Comparison of ENCODE assay signal across 8 cellular contexts in genomic region chr6:33391278-33392167, GRCh38. TPM values are rescaled to one million over a fixed set of nuclear protein-coding genes. Genes with fewer than 3 reads are reported as not detected.
DNase-seq lines count a peak whose midpoint lies in the region; ATAC-seq and TF ChIP-seq lines count a peak whose summit lies in the region.

Gene KIFC1 (plus strand): TSS chr6:33391823. CDS start chr6:33391986, 163 bp downstream.

- H3K4me3 ChIP-seq in GM23338 = peak within 1 kb of the TSS; percentile 92
- peak within 1 kb of the TSS; percentile 92 for H3K4me3 ChIP-seq in fibroblast of mammary gland (ENCODE audit: control insufficient read depth, low read depth, low read length)

- no peaks in the 10 kb centered on the region for H3K27me3 ChIP-seq in GM23338 (ENCODE audit: insufficient read depth)

- H3K27ac ChIP-seq in GM23338 (ENCODE audit: low read depth) (peak within 1 kb of the TSS; percentile 92), RWPE1 (peak within 1 kb of the TSS; percentile 93)

- H3K36me3 ChIP-seq in GM23338 (ENCODE audit: insufficient read depth) = no peaks in the 10 kb centered on the region

- H3K27ac Mint-ChIP-seq in GM23338 (peak within 1 kb of the TSS; percentile 94), natural killer cell (peak within 1 kb of the TSS; percentile 93)
- H3K27ac Mint-ChIP-seq in activated T-helper 2 cell treated with anti-CD3 and anti-CD28 coated beads, Interferon-gamma antibody, Interleukin-2, Interleukin-4, amounts not matched to agents 10 μg/mL and 5 μg/mL and 100 μg/mL, durations not matched to agents 14 hours and 24 hours and 36 hours = peak within 1 kb of the TSS; percentile 94

- intact Hi-C loops in activated T-helper 2 cell treated with anti-CD3 and anti-CD28 coated beads, Interferon-gamma antibody, Interleukin-2, Interleukin-4, amounts not matched to agents 10 μg/mL and 5 μg/mL and 100 μg/mL, durations not matched to agents 14 hours and 24 hours and 36 hours (cut with micrococcal nuclease) = loop anchor here (1.0 to 5.0 kb wide), 8 partner anchors 19 to 184 kb away; partner anchors contain the start of genes CUTA, RGL2, RING1 and TAPBP
- intact Hi-C loops in natural killer cell (cut with micrococcal nuclease) = loop anchor here (1.0 to 2.0 kb wide), 8 partner anchors 19 to 157 kb away; partner anchors contain the start of genes CUTA, TAPBP and ZBTB9

- H3K36me3 Mint-ChIP-seq in GM23338 (ENCODE audit: low read depth) (peaks cover 4% of the 10 kb centered on the region; the same call in 2 of the 3 replicates), natural killer cell (no peaks in the 10 kb centered on the region)
- H3K36me3 Mint-ChIP-seq in activated T-helper 2 cell treated with anti-CD3 and anti-CD28 coated beads, Interferon-gamma antibody, Interleukin-2, Interleukin-4, amounts not matched to agents 10 μg/mL and 5 μg/mL and 100 μg/mL, durations not matched to agents 14 hours and 24 hours and 36 hours (ENCODE audit: low read depth) = peaks cover 26% of the 10 kb centered on the region

- peak within 1 kb of the TSS; percentile 91 for H3K4me3 Mint-ChIP-seq in GM23338
- H3K4me3 Mint-ChIP-seq in activated T-helper 2 cell treated with anti-CD3 and anti-CD28 coated beads, Interferon-gamma antibody, Interleukin-2, Interleukin-4, amounts not matched to agents 10 μg/mL and 5 μg/mL and 100 μg/mL, durations not matched to agents 14 hours and 24 hours and 36 hours (ENCODE audit: low read depth) = peak within 1 kb of the TSS; percentile 87
- H3K4me3 Mint-ChIP-seq in natural killer cell = peak within 1 kb of the TSS; percentile 92

- peak within 1 kb of the TSS; percentile 94 for H3K4me2 ChIP-seq in GM23338

- peaks cover 28% of the 10 kb centered on the region for H3K4me1 Mint-ChIP-seq in GM23338
- peaks cover 42% of the 10 kb centered on the region for H3K4me1 Mint-ChIP-seq in activated T-helper 2 cell treated with anti-CD3 and anti-CD28 coated beads, Interferon-gamma antibody, Interleukin-2, Interleukin-4, amounts not matched to agents 10 μg/mL and 5 μg/mL and 100 μg/mL, durations not matched to agents 14 hours and 24 hours and 36 hours (ENCODE audit: low read depth)
- peaks cover 25 to 29% of the 10 kb centered on the region in 2 donors for H3K4me1 Mint-ChIP-seq in natural killer cell

- POLR2A ChIA-PET in RWPE1 (lab: Yijun Ruan, JAX; ENCODE audit: low non-redundant PET) = no interaction called here

- peaks cover 5% of the 10 kb centered on the region; the same call in 1 of the 2 replicates for H3F3A ChIP-seq in GM23338 (replicated peaks; ENCODE audit: low read depth)

- H3K27me3 Mint-ChIP-seq in GM23338 (ENCODE audit: insufficient read depth, low read depth, poor library complexity) = peaks cover 5% of the 10 kb centered on the region
- H3K27me3 Mint-ChIP-seq in activated T-helper 2 cell treated with anti-CD3 and anti-CD28 coated beads, Interferon-gamma antibody, Interleukin-2, Interleukin-4, amounts not matched to agents 10 μg/mL and 5 μg/mL and 100 μg/mL, durations not matched to agents 14 hours and 24 hours and 36 hours (ENCODE audit: low read depth) = no peaks in the 10 kb centered on the region
- no peaks in the 10 kb centered on the region for H3K27me3 Mint-ChIP-seq in natural killer cell (ENCODE audit: low read depth in 2 of 2)

- H4K20me1 ChIP-seq in GM23338 (replicated peaks; ENCODE audit: insufficient read depth) = peaks cover 41% of the 10 kb centered on the region

- peak within 1 kb of the TSS; percentile 64 for H2AFZ ChIP-seq in GM23338

- CTCF ChIA-PET in RWPE1 (lab: Yijun Ruan, JAX) = interaction anchor here (0.6 to 1.3 kb wide), 7 partner anchors 9 to 115 kb away, joined by 3 to 6 read pairs (median 4); partner anchors contain the start of gene B3GALT4

- TF ChIP-seq CTCF in GM23338 (conservative IDR thresholded peaks at IDR 0.05; ENCODE audit: low read depth in 2 of 2) (peak; percentile 73 to 96), LNCAP (IDR thresholded peaks at IDR 0.05) (peak; percentile 90), RWPE1 (conservative IDR thresholded peaks at IDR 0.05; ENCODE audit: low read depth) (peak; percentile 98), fibroblast of mammary gland (conservative IDR thresholded peaks at IDR 0.05; ENCODE audit: control insufficient read depth, insufficient read depth, low read depth, low read length) (peak; percentile 90), natural killer cell (IDR thresholded peaks at IDR 0.05) (peak; percentile 96)

- H3K4me1 ChIP-seq in GM23338 (ENCODE audit: insufficient read depth) = peaks cover 8% of the 10 kb centered on the region

- H3K9me2 ChIP-seq in GM23338 (ENCODE audit: insufficient read depth) = no peaks in the 10 kb centered on the region

- H3K9me3 Mint-ChIP-seq in GM23338 (no peaks in the 10 kb centered on the region; the same call in 2 of the 3 replicates), natural killer cell (no peaks in the 10 kb centered on the region)
- no peaks in the 10 kb centered on the region for H3K9me3 Mint-ChIP-seq in activated T-helper 2 cell treated with anti-CD3 and anti-CD28 coated beads, Interferon-gamma antibody, Interleukin-2, Interleukin-4, amounts not matched to agents 10 μg/mL and 5 μg/mL and 100 μg/mL, durations not matched to agents 14 hours and 24 hours and 36 hours

- peak; percentile 100 for DNase-seq in EL
- peak; percentile 99 for DNase-seq in GM23338 (ENCODE audit: low spot score)
- DNase-seq in RWPE1 (ENCODE audit: low spot score) = peak; percentile 98
- peak; percentile 99 for DNase-seq in activated T-helper 2 cell treated with anti-CD3 and anti-CD28 coated beads, Interferon-gamma antibody, Interleukin-2, Interleukin-4, amounts not matched to agents 10 μg/mL and 5 μg/mL and 100 μg/mL, durations not matched to agents 14 hours and 24 hours and 36 hours (ENCODE audit: low spot score)
- peak; percentile 100 for DNase-seq in fibroblast of mammary gland (ENCODE audit: low read depth)
- DNase-seq in natural killer cell = peak; percentile 99
- peak; percentile 99 for DNase-seq in stimulated activated naive CD8-positive, alpha-beta T cell treated with anti-CD3 and anti-CD28 coated beads, Interleukin-15, Interleukin-2, amounts not matched to agents 100 U/mL and 50 U/mL, for 24 hours

- ATAC-seq in GM23338 = peak; percentile 95
- peak; percentile 87 to 96 (median 88) for ATAC-seq in natural killer cell
- ATAC-seq in stimulated activated naive CD8-positive, alpha-beta T cell treated with anti-CD3 and anti-CD28 coated beads, Interleukin-15, Interleukin-2, amounts not matched to agents 100 U/mL and 50 U/mL, for 24 hours = peak; percentile 97

- peaks cover 48% of the 10 kb centered on the region for H3K79me2 ChIP-seq in GM23338 (replicated peaks; ENCODE audit: insufficient read depth)

TF ChIP-seq in GM23338, 12 proteins besides CTCF, POLR2A, EP300 and RAD21 (continues in another document):
- peak; percentile 91 for TF ChIP-seq CREB1 (CRISPR knock-in tag; IDR thresholded peaks at IDR 0.05; ENCODE audit: low read depth)
- TF ChIP-seq POLR2AphosphoS5 (IDR thresholded peaks at IDR 0.05; ENCODE audit: low read depth) = peak; percentile 64
- TF ChIP-seq REST (IDR thresholded peaks at IDR 0.05; ENCODE audit: unreplicated experiment) = no peak
- TF ChIP-seq ETS1 (IDR thresholded peaks at IDR 0.05) = peak; percentile 48; the same call in 1 of the 2 replicates

RNA-seq across cellular contexts. Expression of gene KIFC1, which starts in this region (rescaled TPM):
- 61.7 and 64.4 TPM in 2 replicates for total RNA-seq in GM23338 (2014; rRNA removed; shearing (Covaris generic))
- 10.1 and 10.3 TPM in 2 replicates for polyA plus RNA-seq in GM23338 (2016; fragmentation: Nextera tagmentation; extraction: Ambion mirVana)
- total RNA-seq in activated T-helper 2 cell treated with anti-CD3 and anti-CD28 coated beads, Interferon-gamma antibody, Interleukin-2, Interleukin-4, amounts not matched to agents 10 μg/mL and 5 μg/mL and 100 μg/mL, durations not matched to agents 14 hours and 24 hours and 36 hours = 78.3 and 80.9 TPM in 2 replicates
- 1 to 10 TPM; 2.7 to 4.6 (median 3.3) TPM for total RNA-seq in natural killer cell

Comparison
In these comparisons a context has a peak if more than half of its experiments do, and no peak if none do; other contexts are left out.
1. Peak in every context shown above with its lines: DNase-seq, ATAC-seq, H3K4me3 ChIP-seq and H3K27ac ChIP-seq.
2. RNA of gene KIFC1 (total RNA-seq): 78.3 to 80.9 TPM in activated T-helper 2 cell treated with anti-CD3 and anti-CD28 coated beads, Interferon-gamma antibody, Interleukin-2, Interleukin-4, amounts not matched to agents 10 μg/mL and 5 μg/mL and 100 μg/mL, durations not matched to agents 14 hours and 24 hours and 36 hours and 61.7 to 64.4 TPM in GM23338; 2.7 to 4.6 TPM in natural killer cell; every median in the first group is over 10 times any median in the second.